In the genomic region with DNA sequence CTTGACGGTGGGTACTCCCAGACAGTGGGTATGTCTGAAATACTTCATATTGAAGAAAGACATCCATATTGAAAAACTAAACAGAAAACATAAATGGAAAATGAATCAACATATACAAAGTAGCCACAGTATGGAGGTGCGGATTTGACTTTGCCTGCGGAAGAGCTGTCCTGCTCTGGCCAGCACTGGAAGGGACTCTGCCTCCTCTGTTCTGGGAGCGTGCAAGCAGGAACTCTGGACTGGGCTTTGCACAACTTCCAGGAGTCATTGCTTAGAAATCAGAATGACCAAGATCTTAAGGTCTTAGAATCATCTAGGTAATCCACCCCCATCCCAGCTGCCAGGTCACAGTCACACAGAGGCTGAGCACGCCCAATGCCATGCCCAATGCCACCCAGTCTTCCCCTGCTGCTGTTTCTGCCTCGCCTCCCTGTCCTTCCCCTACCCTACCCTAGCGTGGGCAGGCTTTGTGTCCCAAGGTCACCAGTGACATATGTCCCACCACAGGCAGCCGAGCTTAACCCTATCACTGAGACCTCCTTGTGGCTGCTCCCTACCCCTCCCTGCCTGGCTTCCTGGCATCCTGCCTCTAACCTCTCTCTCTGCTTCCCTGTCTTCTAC, we compare ENCODE assay signal across 1 cellular context.
TF ChIP-seq lines count a peak whose summit lies in the region.

No MANE protein-coding gene starts in this region.

TF ChIP-seq in IMR-90, 13 proteins besides CTCF, POLR2A, EP300 and RAD21:
- TF ChIP-seq BHLHE40 (IDR thresholded peaks at IDR 0.05; ENCODE audit: low read depth, low read length) (no peak), RFX5 (IDR thresholded peaks at IDR 0.05; ENCODE audit: low read depth, low read length) (no peak), CEBPB (IDR thresholded peaks at IDR 0.05; ENCODE audit: low read depth, low read length) (peak; percentile 38; the same call in 1 of the 2 replicates), NFE2L2 (IDR thresholded peaks at IDR 0.05; ENCODE audit: low read depth, low read length) (no peak)
